In the genomic region with DNA sequence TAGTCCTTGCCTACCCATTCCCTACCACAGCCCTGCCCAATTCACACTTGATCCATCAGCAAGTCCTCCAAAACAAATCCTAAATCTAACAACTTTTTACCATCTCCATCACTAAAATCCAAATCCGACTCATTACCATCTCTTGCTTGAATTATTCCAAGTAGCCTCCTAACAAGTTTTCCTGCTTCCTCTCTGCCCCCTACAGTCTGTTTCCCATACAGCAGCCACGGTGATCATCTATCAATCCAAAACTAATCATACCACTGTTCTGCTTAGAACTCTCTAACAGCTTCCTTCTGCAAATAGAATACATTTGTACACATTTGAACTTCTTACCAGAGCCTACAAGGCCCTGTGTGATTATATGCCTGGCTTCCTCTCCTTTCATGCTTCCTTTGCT, we compare ENCODE assay signal across 13 cellular contexts.
DNase-seq lines count a peak whose midpoint lies in the region; ATAC-seq, FAIRE-seq and TF ChIP-seq lines count a peak whose summit lies in the region.
"Had no signal": no experiment of that assay in that cellular context is flagged by ENCODE, and none has a peak within 500 bp of the region (broad histone marks: within the 10 kb centered on the region; RNA-seq: fewer than 3 reads in every experiment).

No MANE protein-coding gene starts in this region.

- H2AFZ ChIP-seq in K562 (ENCODE audit: low read depth, low read length) (no peak overlapping the region), keratinocyte (ENCODE audit: control insufficient read depth, low read length) (no peak overlapping the region)

- H3K36me3 ChIP-seq in heart right ventricle (no peaks in the 10 kb centered on the region), K562 (ENCODE audit: control insufficient read depth, insufficient read depth, low read length) (no peaks in the 10 kb centered on the region), keratinocyte (ENCODE audit: control insufficient read depth in 2 of 2, extremely low read depth in 1 of 2, insufficient read depth in 2 of 2, low read length in 2 of 2) (no peaks in the 10 kb centered on the region), upper lobe of left lung (no peaks in the 10 kb centered on the region)

- H3K4me2 ChIP-seq in K562 (ENCODE audit: insufficient read depth, low read length) (no peak overlapping the region), keratinocyte (ENCODE audit: control insufficient read depth, extremely low read depth, insufficient read depth, low read depth, low read length) (no peak overlapping the region)

- H3K27me3 ChIP-seq in heart right ventricle, result peaks cover 0 to 72% (median 0%) of the 10 kb centered on the region in 7 donors
- no peaks in the 10 kb centered on the region for H3K27me3 ChIP-seq in right cardiac atrium (ENCODE audit: control insufficient read depth, insufficient read depth)
- H3K27me3 ChIP-seq in K562 (ENCODE audit: control insufficient read depth in 2 of 2, insufficient read depth in 2 of 2, low read length in 2 of 2), result no peaks in the 10 kb centered on the region
- H3K27me3 ChIP-seq in keratinocyte (ENCODE audit: control insufficient read depth, extremely low read depth, insufficient read depth, low read length), result no peaks in the 10 kb centered on the region
- no peaks in the 10 kb centered on the region for H3K27me3 ChIP-seq in upper lobe of left lung

- in situ Hi-C loops in K562 (cut with MboI), result loop anchor here (25.0 kb wide), 1 partner anchor 781 kb away; no protein-coding TSS in a partner anchor

- peaks cover 0 to 9% (median 0%) of the 10 kb centered on the region in 9 donors for H3K4me1 ChIP-seq in heart right ventricle
- no peaks in the 10 kb centered on the region for H3K4me1 ChIP-seq in right cardiac atrium (ENCODE audit: control insufficient read depth, insufficient read depth, low read length)
- H3K4me1 ChIP-seq in K562 (replicated peaks in 1 of 2; ENCODE audit: control insufficient read depth in 2 of 2, insufficient read depth in 2 of 2, low read length in 2 of 2), result no peaks in the 10 kb centered on the region
- no peaks in the 10 kb centered on the region for H3K4me1 ChIP-seq in keratinocyte (ENCODE audit: control insufficient read depth, extremely low read depth, insufficient read depth, low read length)
- H3K4me1 ChIP-seq in upper lobe of left lung, result no peaks in the 10 kb centered on the region

- WGBS in heart right ventricle, 2 donors, result 55 to 56% methylated on average over 2 of the region's 2 CpGs
- WGBS in right cardiac atrium, result 78% methylated on average over 2 of the region's 2 CpGs
- 0% methylated on average over 2 of the region's 2 CpGs for whole genome bisulfite sequencing in K562 (ENCODE audit: insufficient coverage, low coverage, missing lambda C conversion rate)
- 29 to 53% methylated on average over 2 of the region's 2 CpGs for WGBS in upper lobe of left lung, 2 donors

- H3K79me2 ChIP-seq in K562 (ENCODE audit: control insufficient read depth, insufficient read depth, low read length), result no peaks in the 10 kb centered on the region
- no peaks in the 10 kb centered on the region for H3K79me2 ChIP-seq in keratinocyte (ENCODE audit: control insufficient read depth, insufficient read depth, low read length)

- no TSS peak for BruUV-seq in K562 (replicated peaks; lab: Mats Ljungman, UMichigan)

- H3K4me3 ChIP-seq in heart right ventricle (no peak overlapping the region), right cardiac atrium (ENCODE audit: low read length) (no peak overlapping the region), K562 (no peak overlapping the region), keratinocyte (ENCODE audit: control insufficient read depth in 2 of 3, extremely low read depth in 1 of 3, insufficient read depth in 2 of 3, low read depth in 1 of 3, low read length in 3 of 3) (no peak overlapping the region), upper lobe of left lung (no peak overlapping the region)

- TF ChIP-seq POLR2A in K562 (conservative IDR thresholded peaks at IDR 0.05) (no peak), upper lobe of left lung (IDR thresholded peaks at IDR 0.05) (no peak)

- no peak overlapping the region for H3K9ac ChIP-seq in K562 (ENCODE audit: insufficient read depth in 1 of 2, low read depth in 2 of 2, low read length in 2 of 2)
- H3K9ac ChIP-seq in keratinocyte (ENCODE audit: control insufficient read depth, extremely low read depth, insufficient read depth, low read length), result no peak overlapping the region

- FAIRE-seq in K562 (lab: Jason Lieb, UNC), result no peak
- FAIRE-seq in keratinocyte (lab: Jason Lieb, UNC), result no peak

- intact Hi-C loops in heart right ventricle (cut with DNase I) (loop anchor here in 2 of 10 donors (5.0 to 10.0 kb wide), 3 partner anchors 86 to 764 kb away; no protein-coding TSS in a partner anchor), right cardiac atrium (cut with DNase I) (no loop called here), K562 (cut with micrococcal nuclease) (no loop called here)

- dilution Hi-C loops in keratinocyte (cut with MboI; ENCODE audit: extremely low pct_ligation_motif_present, low sequenced_read_pairs), result no loop called here

- DNase-seq in heart right ventricle (no peak), right cardiac atrium (no peak), K562 (ENCODE audit: extremely low read depth in 1 of 4, low spot score in 3 of 4) (peak in 1 of 4 experiments; percentile 6), keratinocyte (ENCODE audit: low read depth, low spot score) (no peak), upper lobe of left lung (no peak), dedifferentiated amniotic fluid mesenchymal stem cell (ENCODE audit: extremely low spot score) (no peak), D341Med (ENCODE audit: low spot score) (no peak)
- DNase-seq: activated T-cell treated with anti-CD3 and anti-CD28 coated beads, Interleukin-2, amount 50 U/mL, for 24 hours; cerebellar nuclear complex; NCI-H187; RPMI8226 had no signal

- no peaks in the 10 kb centered on the region for H4K20me1 ChIP-seq in K562 (replicated peaks; ENCODE audit: control insufficient read depth, insufficient read depth, low read length)
- H4K20me1 ChIP-seq in keratinocyte (ENCODE audit: control insufficient read depth, extremely low read depth, insufficient read depth, low read length), result no peaks in the 10 kb centered on the region

- no peak for TF ChIP-seq RAD21 in K562 (CRISPR knock-in tag; conservative IDR thresholded peaks at IDR 0.05 in 1 of 2, IDR thresholded peaks at IDR 0.05 in 1 of 2)

- TF ChIP-seq EP300 in K562 (IDR thresholded peaks at IDR 0.05; ENCODE audit: low read length) (no peak), upper lobe of left lung (IDR thresholded peaks at IDR 0.05) (no peak)

- H3K9me3 ChIP-seq in heart right ventricle (no peaks in the 10 kb centered on the region), right cardiac atrium (ENCODE audit: control insufficient read depth, low read length) (no peaks in the 10 kb centered on the region), K562 (replicated peaks; ENCODE audit: control insufficient read depth, insufficient read depth, low read depth, low read length) (no peaks in the 10 kb centered on the region), keratinocyte (ENCODE audit: control insufficient read depth, low read depth, low read length) (no peaks in the 10 kb centered on the region), upper lobe of left lung (no peaks in the 10 kb centered on the region)

- TF ChIP-seq CTCF in heart right ventricle (IDR thresholded peaks at IDR 0.05) (peak in 8 of 9 donors; percentile 18 to 60 (median 48)), K562 (IDR thresholded peaks at IDR 0.05 in 2 of 3, conservative IDR thresholded peaks at IDR 0.05 in 1 of 3; ENCODE audit: insufficient read depth in 2 of 3, low read depth in 1 of 3, low read length in 3 of 3) (peak in 2 of 3 experiments; percentile 20 to 29; a peak in 1 of 6 replicates), keratinocyte (optimal IDR thresholded peaks at IDR 0.05 in 1 of 3, IDR thresholded peaks at IDR 0.05 in 1 of 3, conservative IDR thresholded peaks at IDR 0.05 in 1 of 3; ENCODE audit: extremely low read depth in 1 of 3, insufficient read depth in 2 of 3, low read length in 3 of 3) (peak; percentile 34 to 62 (median 53)), upper lobe of left lung (IDR thresholded peaks at IDR 0.05) (peak in 5 of 6 experiments; percentile 15 to 48 (median 32))

- H3K9me1 ChIP-seq in K562 (ENCODE audit: control insufficient read depth, insufficient read depth, low read length), result no peaks in the 10 kb centered on the region
- no peaks in the 10 kb centered on the region for H3K9me1 ChIP-seq in keratinocyte (ENCODE audit: control insufficient read depth, extremely low read depth, insufficient read depth, low read length)

- ATAC-seq in heart right ventricle (no peak), right cardiac atrium (no peak), K562 (no peak), upper lobe of left lung (ENCODE audit: low FRiP score in 2 of 2) (no peak), GM19324 (IDR thresholded peaks at IDR 0.05; ENCODE audit: low FRiP score, unreplicated experiment) (no peak)

- H3K27ac ChIP-seq in heart right ventricle, result no peak overlapping the region
- H3K27ac ChIP-seq in right cardiac atrium (ENCODE audit: low read length), result no peak overlapping the region
- H3K27ac ChIP-seq in K562 (ENCODE audit: extremely low read depth, low read depth, low read length), result no peak overlapping the region
- H3K27ac ChIP-seq in keratinocyte (ENCODE audit: control insufficient read depth, insufficient read depth, low read length), result no peak overlapping the region
- H3K27ac ChIP-seq in upper lobe of left lung, result no peak overlapping the region
- H3K27ac ChIP-seq: HL-60 had no signal

- POLR2A ChIA-PET in K562 (lab: Yijun Ruan, JAX), result no interaction called here

- CTCF ChIA-PET in K562 (lab: Yijun Ruan, JAX; ENCODE audit: low intra/inter-chr PET ratio), result no interaction called here

TF ChIP-seq in K562, 482 proteins besides CTCF, POLR2A, EP300 and RAD21 (continues in another document):
- TF ChIP-seq NFE2 (IDR thresholded peaks at IDR 0.05; ENCODE audit: low read depth) (no peak), NR3C1 (CRISPR knock-in tag; IDR thresholded peaks at IDR 0.05) (no peak), FOXA1 (IDR thresholded peaks at IDR 0.05; ENCODE audit: borderline replicate concordance) (no peak)
